Comparison of ENCODE assay signal across 27 cellular contexts in genomic region chr17:71966459-71967313, GRCh38.
A peak's percentile ranks its signal among the peaks of the same experiment; 100 is the strongest.
DNase-seq lines count a peak whose midpoint lies in the region; ATAC-seq and TF ChIP-seq lines count a peak whose summit lies in the region.
"Had no signal": no experiment of that assay in that cellular context is flagged by ENCODE, and none has a peak within 500 bp of the region (broad histone marks: within the 10 kb centered on the region; RNA-seq: fewer than 3 reads in every experiment).

No MANE protein-coding gene starts in this region.

- H3K27ac ChIP-seq in heart right ventricle (peak overlapping the region in 8 of 10 donors; percentile 10 to 68 (median 58)), psoas muscle (peak overlapping the region; percentile 85), aorta (ENCODE audit: low read depth in 1 of 2, low read length in 2 of 2) (no peak overlapping the region)
- H3K27ac ChIP-seq: breast epithelium, KMS-11, uterus had no signal

- WGBS in heart right ventricle, 2 donors, result 49 to 59% methylated on average over 13 of the region's 13 CpGs
- WGBS in psoas muscle, 3 donors, result 28 to 56% (median 32%) methylated on average over 13 of the region's 13 CpGs
- 20 to 23% methylated on average over 13 of the region's 13 CpGs for WGBS in aorta, 2 donors

- peaks cover 0 to 4% (median 0%) of the 10 kb centered on the region in 6 donors for H3K9me3 Mint-ChIP-seq in immature natural killer cell
- H3K9me3 Mint-ChIP-seq: effector memory CD8-positive, alpha-beta T cell; mesothelial cell of epicardium had no signal

- TF ChIP-seq CTCF in heart right ventricle (IDR thresholded peaks at IDR 0.05), result no peak
- no peak for TF ChIP-seq CTCF in psoas muscle (IDR thresholded peaks at IDR 0.05)

- peaks cover 1 to 3% (median 2%) of the 10 kb centered on the region in 3 donors for H3K27me3 Mint-ChIP-seq in immature natural killer cell (ENCODE audit: low read depth in 3 of 3)
- H3K27me3 Mint-ChIP-seq: effector memory CD8-positive, alpha-beta T cell; naive B cell; stimulated activated memory B cell treated with anti-CD40 and anti-IgM and Interleukin-4, amounts not matched to agents 10 μg/mL and 1 μg/mL and 100 μg/mL, for 72 hours had no signal

- H3K4me1 ChIP-seq in heart right ventricle (peaks cover 0 to 22% (median 4%) of the 10 kb centered on the region in 9 donors), psoas muscle (peaks cover 5% of the 10 kb centered on the region), aorta (ENCODE audit: control insufficient read depth in 1 of 2, insufficient read depth in 2 of 2, low read length in 2 of 2) (no peaks in the 10 kb centered on the region)
- H3K4me1 ChIP-seq: breast epithelium, uterus had no signal

- H3K9me3 ChIP-seq in heart right ventricle, result no peaks in the 10 kb centered on the region
- H3K9me3 ChIP-seq in psoas muscle, result no peaks in the 10 kb centered on the region
- no peaks in the 10 kb centered on the region for H3K9me3 ChIP-seq in aorta (ENCODE audit: control insufficient read depth, low read length)
- H3K9me3 ChIP-seq: breast epithelium, uterus had no signal

- H3K27me3 ChIP-seq in heart right ventricle (no peaks in the 10 kb centered on the region), psoas muscle (ENCODE audit: insufficient read depth in 3 of 3, low read length in 2 of 3) (no peaks in the 10 kb centered on the region), aorta (ENCODE audit: control insufficient read depth in 1 of 2, insufficient read depth in 2 of 2, low read length in 1 of 2) (no peaks in the 10 kb centered on the region)
- H3K27me3 ChIP-seq: breast epithelium, uterus had no signal

- H3K4me1 Mint-ChIP-seq in immature natural killer cell, result no peaks in the 10 kb centered on the region
- H3K4me1 Mint-ChIP-seq: activated T-helper 17 cell treated with anti-CD3 and anti-CD28 coated beads, Interleukin-2, amount 50 U/mL, for 72 hours; mesothelial cell of epicardium; naive B cell; stimulated activated memory B cell treated with anti-CD40 and anti-IgM and Interleukin-4, amounts not matched to agents 10 μg/mL and 1 μg/mL and 100 μg/mL, for 72 hours had no signal

- ATAC-seq in Right ventricle myocardium inferior (peak; percentile 79), heart right ventricle (peak; percentile 38 to 96 (median 91)), psoas muscle (peak; percentile 95 to 97 (median 96)), aorta (ENCODE audit: low FRiP score) (peak; percentile 77), HG03159 (IDR thresholded peaks at IDR 0.05; ENCODE audit: unreplicated experiment) (no peak), GM21423 (IDR thresholded peaks at IDR 0.05; ENCODE audit: unreplicated experiment) (no peak)
- ATAC-seq: activated T-helper 17 cell treated with anti-CD3 and anti-CD28 coated beads, Interleukin-2, amount 50 U/mL, for 72 hours; effector memory CD8-positive, alpha-beta T cell; HCT116; stimulated activated memory B cell treated with anti-CD40 and anti-IgM and Interleukin-4, amounts not matched to agents 10 μg/mL and 1 μg/mL and 100 μg/mL, for 72 hours had no signal

- H3K4me3 ChIP-seq in heart right ventricle, result no peak overlapping the region
- peak overlapping the region; percentile 42 for H3K4me3 ChIP-seq in psoas muscle
- no peak overlapping the region for H3K4me3 ChIP-seq in aorta (ENCODE audit: low read length in 2 of 2)
- H3K4me3 ChIP-seq: breast epithelium, uterus had no signal

- intact Hi-C loops in Right ventricle myocardium inferior (cut with DNase I) (loop anchor here (2.0 kb wide), 1 partner anchor 152 kb away; no protein-coding TSS in a partner anchor), cardiac septum (cut with DNase I) (no loop called here), heart right ventricle (cut with DNase I) (loop anchor here in 1 of 10 donors (5.0 kb wide), 1 partner anchor 151 kb away; no protein-coding TSS in a partner anchor), psoas muscle (cut with DNase I) (loop anchor here in 1 of 2 donors (5.0 kb wide), 1 partner anchor 151 kb away; no protein-coding TSS in a partner anchor), aorta (cut with DNase I) (no loop called here)

- DNase-seq in Right ventricle myocardium inferior (ENCODE audit: missing footprints) (no peak), cardiac septum (ENCODE audit: low spot score) (no peak), heart right ventricle (peak in 1 of 2 donors; percentile 28), psoas muscle (peak; percentile 25 to 69), aorta (peak; percentile 50 to 74), immature natural killer cell (no peak)
- DNase-seq: 8988T; activated CD4-positive, alpha-beta T cell treated with anti-CD3 and anti-CD28 coated beads for 4 hours; activated naive CD4-positive, alpha-beta T cell treated with anti-CD3 and anti-CD28 coated beads, Interleukin-2, amount 50 U/mL, for 16 hours; Calu3; cortex of kidney; DMS79 treated with DMSO at 0.1 percent for 48 hours; effector memory CD8-positive, alpha-beta T cell; erythroblast; naive B cell; NCI-H1930; NCI-H524 treated with DMSO at 0.1 percent for 48 hours; uterus had no signal

- H3K36me3 ChIP-seq in heart right ventricle (no peaks in the 10 kb centered on the region), psoas muscle (ENCODE audit: insufficient read depth in 1 of 2, low read depth in 1 of 2) (no peaks in the 10 kb centered on the region), aorta (ENCODE audit: control insufficient read depth in 1 of 2, insufficient read depth in 2 of 2, low read length in 1 of 2) (no peaks in the 10 kb centered on the region)
- H3K36me3 ChIP-seq: breast epithelium, uterus had no signal

- no peak overlapping the region for H3K27ac Mint-ChIP-seq in immature natural killer cell
- H3K27ac Mint-ChIP-seq: activated T-helper 17 cell treated with anti-CD3 and anti-CD28 coated beads, Interleukin-2, amount 50 U/mL, for 72 hours; effector memory CD8-positive, alpha-beta T cell; mesothelial cell of epicardium; progenitor cell of endocrine pancreas; stimulated activated memory B cell treated with anti-CD40 and anti-IgM and Interleukin-4, amounts not matched to agents 10 μg/mL and 1 μg/mL and 100 μg/mL, for 72 hours had no signal

- H3K4me3 Mint-ChIP-seq in immature natural killer cell, result no peak overlapping the region
- H3K4me3 Mint-ChIP-seq: activated T-helper 17 cell treated with anti-CD3 and anti-CD28 coated beads, Interleukin-2, amount 50 U/mL, for 72 hours; effector memory CD8-positive, alpha-beta T cell; mesothelial cell of epicardium; naive B cell; stimulated activated memory B cell treated with anti-CD40 and anti-IgM and Interleukin-4, amounts not matched to agents 10 μg/mL and 1 μg/mL and 100 μg/mL, for 72 hours had no signal

- no peaks in the 10 kb centered on the region for H3K36me3 Mint-ChIP-seq in immature natural killer cell
- H3K36me3 Mint-ChIP-seq: mesothelial cell of epicardium; naive B cell; stimulated activated memory B cell treated with anti-CD40 and anti-IgM and Interleukin-4, amounts not matched to agents 10 μg/mL and 1 μg/mL and 100 μg/mL, for 72 hours had no signal

Comparison
In these comparisons a context has a peak if more than half of its experiments do, and no peak if none do; other contexts are left out.
1. ATAC-seq: peak in Right ventricle myocardium inferior (single experiment), heart right ventricle (8 of 8), psoas muscle (4 of 4) and aorta (single experiment); none in HG03159 (single experiment) and GM21423 (single experiment).
2. DNase-seq: peak in psoas muscle (2 of 2) and aorta (2 of 2); none in Right ventricle myocardium inferior (single experiment), cardiac septum (single experiment) and immature natural killer cell (0 of 3).
3. H3K27ac ChIP-seq: peak in heart right ventricle (8 of 10) and psoas muscle (single experiment); none in aorta (0 of 2).